ENCODE assay signal across 1 cellular context in the genomic region with DNA sequence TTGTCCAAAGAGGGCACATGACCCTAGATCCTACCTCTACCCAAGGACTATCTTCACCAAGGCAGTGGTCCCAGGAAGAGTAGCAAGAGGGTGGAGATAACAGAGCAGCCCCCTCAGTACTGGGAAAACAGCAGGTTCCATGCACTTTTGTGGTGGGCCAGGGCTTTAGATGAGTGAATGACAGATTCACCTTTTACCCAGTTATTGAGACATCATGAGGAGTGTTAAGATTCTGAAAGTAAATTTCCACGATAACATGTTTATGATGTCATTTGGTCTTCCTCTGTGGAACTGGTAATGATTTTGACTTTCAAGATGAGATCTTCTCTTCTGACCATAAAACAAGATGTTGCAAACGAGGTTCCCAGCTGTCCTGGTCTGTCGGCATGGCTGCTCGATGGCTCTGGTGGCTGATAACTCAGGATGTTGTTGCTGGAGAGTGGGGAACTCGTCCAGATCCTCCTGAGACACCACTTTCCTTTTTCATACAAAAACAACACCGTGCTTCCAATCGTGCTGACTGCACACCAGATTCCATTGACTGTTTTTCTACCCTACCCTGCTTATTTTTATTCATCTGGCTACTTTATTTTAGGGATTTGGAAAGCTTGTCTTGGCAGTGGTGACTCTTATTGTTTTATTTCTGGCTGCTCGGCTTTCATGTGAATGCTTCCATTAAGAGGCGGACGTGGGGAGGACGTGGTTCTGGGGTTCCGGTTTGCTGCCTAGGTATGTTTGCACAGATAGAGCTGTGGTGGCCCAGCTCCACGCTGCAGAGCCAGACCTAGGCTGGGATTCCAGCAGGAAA.
TF ChIP-seq lines count a peak whose summit lies in the region.

No MANE protein-coding gene starts in this region.

TF ChIP-seq in GM12891, 5 proteins besides CTCF, POLR2A, EP300 and RAD21:
- TF ChIP-seq PAX5 (IDR thresholded peaks at IDR 0.05; ENCODE audit: insufficient read depth, low read length, severe bottlenecking): no peak
- no peak for TF ChIP-seq POLR2AphosphoS5 (IDR thresholded peaks at IDR 0.05; ENCODE audit: low read depth, low read length)
